In the genomic region with DNA sequence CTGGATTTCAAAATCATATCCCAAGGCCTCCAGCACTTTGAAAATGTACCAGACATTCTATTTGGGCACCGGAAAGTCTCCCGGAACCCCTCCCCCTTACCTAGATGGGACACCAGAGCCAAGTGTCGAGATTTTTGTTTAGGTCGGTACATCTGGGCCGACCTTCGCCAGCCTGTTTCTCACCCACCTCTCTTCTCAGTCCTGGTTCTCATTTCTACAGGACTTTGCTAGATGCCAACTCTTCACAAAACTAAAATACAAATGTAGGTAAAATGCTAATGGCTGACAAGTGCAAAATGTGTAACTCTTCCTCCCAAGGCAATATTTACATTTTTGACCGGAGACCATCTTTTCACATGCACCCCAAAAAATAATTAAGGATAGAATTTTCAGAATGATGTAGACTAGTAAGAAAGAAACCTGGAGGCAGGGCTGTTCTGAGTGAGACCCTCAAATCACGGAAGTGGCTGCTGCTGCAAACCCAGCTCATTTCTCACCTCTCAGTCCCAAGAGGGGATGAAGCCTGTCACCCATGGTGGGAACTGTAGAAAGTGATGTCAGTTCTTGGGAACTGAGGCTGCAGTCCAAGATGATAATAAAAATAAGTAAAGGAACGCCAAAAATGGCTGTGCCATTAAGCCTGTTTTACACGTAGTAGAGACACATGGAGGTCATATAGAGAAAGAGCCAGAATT, we compare ENCODE assay signal across 10 cellular contexts. TPM values are rescaled to one million over a fixed set of nuclear protein-coding genes. Genes with fewer than 3 reads are reported as not detected.
DNase-seq lines count a peak whose midpoint lies in the region; FAIRE-seq and TF ChIP-seq lines count a peak whose summit lies in the region.
"Not testable (repeated sequence)": the region's sequence is repeated elsewhere in the genome, so short reads cannot be mapped to it uniquely, and the experiment has no call there.
"Had no signal": no experiment of that assay in that cellular context is flagged by ENCODE, and none has a peak within 500 bp of the region (broad histone marks: within the 10 kb centered on the region; RNA-seq: fewer than 3 reads in every experiment).

No MANE protein-coding gene starts in this region.

- not testable (repeated sequence) for H3K79me2 ChIP-seq in DOHH2 (ENCODE audit: control insufficient read depth, low read length); GM23248 (ENCODE audit: insufficient read depth); MM.1S (ENCODE audit: low read length); keratinocyte (ENCODE audit: control insufficient read depth, insufficient read depth, low read length)

- not testable (repeated sequence) for FAIRE-seq in keratinocyte (lab: Jason Lieb, UNC)

- H3K27me3 ChIP-seq in DOHH2 (ENCODE audit: control insufficient read depth, low read length); GM23248 (replicated peaks; ENCODE audit: insufficient read depth); MM.1S (replicated peaks; ENCODE audit: insufficient read depth, low read length); keratinocyte (ENCODE audit: control insufficient read depth, extremely low read depth, insufficient read depth, low read length); neutrophil; thyroid gland: not testable (repeated sequence)

- peak overlapping the region; percentile 95 for H3K4me2 ChIP-seq in DOHH2 (ENCODE audit: low read length)
- H3K4me2 ChIP-seq in GM23248 (ENCODE audit: unreplicated experiment): peak overlapping the region; percentile 73
- H3K4me2 ChIP-seq in MM.1S (ENCODE audit: low read depth, low read length): peak overlapping the region; percentile 57; the same call in 1 of the 2 replicates
- peak overlapping the region; percentile 79 for H3K4me2 ChIP-seq in keratinocyte (ENCODE audit: control insufficient read depth, extremely low read depth, insufficient read depth, low read depth, low read length)

- not testable (repeated sequence) for H3K9me1 ChIP-seq in keratinocyte (ENCODE audit: control insufficient read depth, extremely low read depth, insufficient read depth, low read length)

- H3K27ac Mint-ChIP-seq in activated T-cell treated with anti-CD3 and anti-CD28 coated beads, Interleukin-2, amount 50 U/mL, for 24 hours: peak overlapping the region; percentile 90
- peak overlapping the region; percentile 97 for H3K27ac Mint-ChIP-seq in dendritic cell treated with granulocyte-macrophage colony-stimulating factor and Interleukin-4, amounts not matched to agents 40 ng/mL and 50 ng/mL, for 4 days

- WGBS in GM23248 (ENCODE audit: low coverage in 1 of 2, low lambda C conversion rate in 2 of 2, missing lambda C conversion rate in 2 of 2), 2 experiments: 33 to 39% methylated on average over 10 of the region's 10 CpGs
- WGBS in thyroid gland, 2 donors: 42 to 51% methylated on average over 10 of the region's 10 CpGs

- not testable (repeated sequence) for H4K20me1 ChIP-seq in DOHH2 (ENCODE audit: control insufficient read depth, insufficient read depth, low read depth, low read length); GM23248 (ENCODE audit: insufficient read depth); MM.1S (ENCODE audit: insufficient read depth, low read length); keratinocyte (ENCODE audit: control insufficient read depth, extremely low read depth, insufficient read depth, low read length)

- H3K4me1 ChIP-seq in DOHH2 (ENCODE audit: control insufficient read depth, low read length); MM.1S (ENCODE audit: low read length); keratinocyte (ENCODE audit: control insufficient read depth, extremely low read depth, insufficient read depth, low read length); thyroid gland: not testable (repeated sequence)
- H3K4me1 ChIP-seq in GM23248 (ENCODE audit: insufficient read depth) (peaks cover 17% of the 10 kb centered on the region), neutrophil (ENCODE audit: control insufficient read depth in 1 of 2, insufficient read depth in 1 of 2, low read depth in 1 of 2, low read length in 1 of 2) (peaks cover 36 to 43% of the 10 kb centered on the region in 2 experiments)

- H3K36me3 ChIP-seq in DOHH2 (ENCODE audit: control insufficient read depth, low read length); GM23248 (ENCODE audit: low read depth); MM.1S (replicated peaks; ENCODE audit: insufficient read depth, low read length); keratinocyte (ENCODE audit: control insufficient read depth in 2 of 2, extremely low read depth in 1 of 2, insufficient read depth in 2 of 2, low read length in 2 of 2); neutrophil; thyroid gland: not testable (repeated sequence)

- peak overlapping the region; percentile 84 for H2AFZ ChIP-seq in GM23248
- not testable (repeated sequence) for H2AFZ ChIP-seq in MM.1S (ENCODE audit: low read length); keratinocyte (ENCODE audit: control insufficient read depth, low read length)

- H3K9me2 ChIP-seq in DOHH2 (replicated peaks; ENCODE audit: control insufficient read depth, low read length); GM23248 (ENCODE audit: insufficient read depth); MM.1S (replicated peaks; ENCODE audit: insufficient read depth, low read length): not testable (repeated sequence)

- H3K9me3 Mint-ChIP-seq in activated T-cell treated with anti-CD3 and anti-CD28 coated beads, Interleukin-2, amount 50 U/mL, for 24 hours; dendritic cell treated with granulocyte-macrophage colony-stimulating factor and Interleukin-4, amounts not matched to agents 40 ng/mL and 50 ng/mL, for 4 days: not testable (repeated sequence)

- H3K9ac ChIP-seq in GM23248: peak overlapping the region; percentile 65
- peak overlapping the region; percentile 44; the same call in 1 of the 2 replicates for H3K9ac ChIP-seq in MM.1S (ENCODE audit: low read length)
- peak overlapping the region; percentile 71 for H3K9ac ChIP-seq in keratinocyte (ENCODE audit: control insufficient read depth, extremely low read depth, insufficient read depth, low read length)

- H3K9me3 ChIP-seq in DOHH2 (ENCODE audit: control insufficient read depth, insufficient read depth, low read length): peaks cover 10% of the 10 kb centered on the region; the same call in 1 of the 2 replicates
- H3K9me3 ChIP-seq in GM23248 (ENCODE audit: low read depth); MM.1S (replicated peaks; ENCODE audit: insufficient read depth, low read length); keratinocyte (ENCODE audit: control insufficient read depth, low read depth, low read length); neutrophil; thyroid gland: not testable (repeated sequence)

- intact Hi-C loops in dendritic cell treated with granulocyte-macrophage colony-stimulating factor and Interleukin-4, amounts not matched to agents 40 ng/mL and 50 ng/mL, for 4 days (cut with micrococcal nuclease): loop anchor here (1.0 to 5.0 kb wide), 2 partner anchors 23 to 50 kb away; a partner anchor contains a TSS
- intact Hi-C loops in thyroid gland (cut with DNase I): not testable (repeated sequence)

- H3K27me3 Mint-ChIP-seq in activated T-cell treated with anti-CD3 and anti-CD28 coated beads, Interleukin-2, amount 50 U/mL, for 24 hours; dendritic cell treated with granulocyte-macrophage colony-stimulating factor and Interleukin-4, amounts not matched to agents 40 ng/mL and 50 ng/mL, for 4 days: not testable (repeated sequence)

- dilution Hi-C loops in keratinocyte (cut with MboI; ENCODE audit: extremely low pct_ligation_motif_present, low sequenced_read_pairs): not testable (repeated sequence)

- H3K27ac ChIP-seq in DOHH2 (ENCODE audit: low read depth, low read length); GM23248; neutrophil: not testable (repeated sequence)
- H3K27ac ChIP-seq in MM.1S (ENCODE audit: low read length): peak overlapping the region; percentile 35; the same call in 1 of the 2 replicates
- H3K27ac ChIP-seq in keratinocyte (ENCODE audit: control insufficient read depth, insufficient read depth, low read length): peak overlapping the region; percentile 43
- H3K27ac ChIP-seq in thyroid gland: peak overlapping the region in 2 of 3 donors; percentile 88 to 90

- H3K4me3 ChIP-seq in DOHH2 (ENCODE audit: low read length) (peak overlapping the region; percentile 87), GM23248 (peak overlapping the region; percentile 73), MM.1S (ENCODE audit: low read length) (peak overlapping the region; percentile 57; the same call in 1 of the 2 replicates), keratinocyte (ENCODE audit: control insufficient read depth in 2 of 3, extremely low read depth in 1 of 3, insufficient read depth in 2 of 3, low read depth in 1 of 3, low read length in 3 of 3) (peak overlapping the region; percentile 49 to 75 (median 60)), neutrophil (ENCODE audit: low read depth in 1 of 2, low read length in 1 of 2) (peak overlapping the region; percentile 60 to 70), thyroid gland (replicated peaks in 1 of 3) (peak overlapping the region in 2 of 3 donors; percentile 10 to 42)

- in situ Hi-C loops in GM23248 (cut with MboI): not testable (repeated sequence)

- peaks cover 13% of the 10 kb centered on the region for H3K4me1 Mint-ChIP-seq in activated T-cell treated with anti-CD3 and anti-CD28 coated beads, Interleukin-2, amount 50 U/mL, for 24 hours (ENCODE audit: low read depth)
- H3K4me1 Mint-ChIP-seq in dendritic cell treated with granulocyte-macrophage colony-stimulating factor and Interleukin-4, amounts not matched to agents 40 ng/mL and 50 ng/mL, for 4 days (ENCODE audit: low read depth): peaks cover 65% of the 10 kb centered on the region

- not testable (repeated sequence) for TF ChIP-seq POLR2A in thyroid gland (IDR thresholded peaks at IDR 0.05)

- not testable (repeated sequence) for DNase-seq in GM23248; MM.1S; activated T-cell treated with anti-CD3 and anti-CD28 coated beads, Interleukin-2, amount 50 U/mL, for 24 hours; keratinocyte (ENCODE audit: low read depth, low spot score); thyroid gland

- H3F3A ChIP-seq in DOHH2 (ENCODE audit: control insufficient read depth, insufficient read depth); MM.1S (ENCODE audit: insufficient read depth, low read length): not testable (repeated sequence)
- H3F3A ChIP-seq in GM23248 (ENCODE audit: insufficient read depth): peaks cover 19% of the 10 kb centered on the region; the same call in 1 of the 2 replicates

- not testable (repeated sequence) for TF ChIP-seq CTCF in DOHH2 (IDR thresholded peaks at IDR 0.05; ENCODE audit: low read depth, low read length, poor library complexity, severe bottlenecking); MM.1S (IDR thresholded peaks at IDR 0.05; ENCODE audit: low read length); keratinocyte (optimal IDR thresholded peaks at IDR 0.05 in 1 of 3, IDR thresholded peaks at IDR 0.05 in 1 of 3, conservative IDR thresholded peaks at IDR 0.05 in 1 of 3; ENCODE audit: extremely low read depth in 1 of 3, insufficient read depth in 2 of 3, low read length in 3 of 3); neutrophil (IDR thresholded peaks at IDR 0.05)
- peak in 1 of 6 experiments; percentile 31 for TF ChIP-seq CTCF in thyroid gland (IDR thresholded peaks at IDR 0.05)

- H3K4me3 Mint-ChIP-seq in activated T-cell treated with anti-CD3 and anti-CD28 coated beads, Interleukin-2, amount 50 U/mL, for 24 hours: peak overlapping the region; percentile 86
- peak overlapping the region; percentile 90 for H3K4me3 Mint-ChIP-seq in dendritic cell treated with granulocyte-macrophage colony-stimulating factor and Interleukin-4, amounts not matched to agents 40 ng/mL and 50 ng/mL, for 4 days

- not testable (repeated sequence) for H3K36me3 Mint-ChIP-seq in activated T-cell treated with anti-CD3 and anti-CD28 coated beads, Interleukin-2, amount 50 U/mL, for 24 hours (ENCODE audit: low read depth); dendritic cell treated with granulocyte-macrophage colony-stimulating factor and Interleukin-4, amounts not matched to agents 40 ng/mL and 50 ng/mL, for 4 days (ENCODE audit: low read depth)

RNA-seq across cellular contexts. Expression of a gene that starts 14.7 kb away (rescaled TPM):
- under 0.01 TPM in 1 of 2 replicates, not detected in the other for total RNA-seq in GM23248 (2014; rRNA removed; shearing (Covaris generic))
- not detected in 2 replicates for polyA plus RNA-seq in GM23248 (2016; fragmentation: Nextera tagmentation; extraction: Ambion mirVana)
- 0.02 to 0.76 TPM (median 0.12 TPM) in 3 replicates for polyA plus RNA-seq in keratinocyte
- 2.3 TPM for polyA plus RNA-seq in keratinocyte (2011; ENCODE audit: low read depth)
- polyA plus RNA-seq in keratinocyte (2011; cell fraction: cytosol; rRNA removed): 0.02 and 0.06 TPM in 2 replicates
- 0.70 and 0.96 TPM in 2 replicates for polyA plus RNA-seq in keratinocyte (2011; cell fraction: nucleus; rRNA removed)
- polyA plus RNA-seq in keratinocyte (2012; ENCODE audit: low replicate concordance): 0.03 and 2.9 TPM in 2 replicates
- polyA minus RNA-seq in keratinocyte: 0.63 TPM in 1 of 3 replicates, not detected in the others
- polyA minus RNA-seq in keratinocyte (2011; cell fraction: cytosol; rRNA and poly(A)+ RNA removed): not detected
- polyA minus RNA-seq in keratinocyte (2011; cell fraction: nucleus; rRNA and poly(A)+ RNA removed): 0.11 and 0.31 TPM in 2 replicates
- 1 to 10 TPM in 2 of 4 donors, under 1 TPM in 2; 0.63 to 1.3 (median 0.99) TPM for total RNA-seq in thyroid gland

RNA-seq across cellular contexts. Expression of a gene that starts 34.3 kb away (rescaled TPM):
- total RNA-seq in GM23248 (2014; rRNA removed; shearing (Covaris generic)): not detected in 2 replicates
- polyA plus RNA-seq in GM23248 (2016; fragmentation: Nextera tagmentation; extraction: Ambion mirVana): not detected in 2 replicates
- not detected in 3 replicates for polyA plus RNA-seq in keratinocyte
- not detected for polyA plus RNA-seq in keratinocyte (2011; ENCODE audit: low read depth)
- polyA plus RNA-seq in keratinocyte (2011; cell fraction: cytosol; rRNA removed): not detected in 2 replicates
- polyA plus RNA-seq in keratinocyte (2011; cell fraction: nucleus; rRNA removed): not detected in 2 replicates
- polyA plus RNA-seq in keratinocyte (2012; ENCODE audit: low replicate concordance): not detected in 2 replicates
- not detected in 3 replicates for polyA minus RNA-seq in keratinocyte
- polyA minus RNA-seq in keratinocyte (2011; cell fraction: cytosol; rRNA and poly(A)+ RNA removed): not detected
- not detected in 2 replicates for polyA minus RNA-seq in keratinocyte (2011; cell fraction: nucleus; rRNA and poly(A)+ RNA removed)
- total RNA-seq in thyroid gland: under 1 TPM in 1 of 4 donors, not detected in 3; 0.29 TPM
- total RNA-seq: esophagus mucosa, H4 had no signal

RNA-seq across cellular contexts. Expression of a gene that starts 48.4 kb away (rescaled TPM):
- total RNA-seq in GM23248 (2014; rRNA removed; shearing (Covaris generic)): 5.1 and 10.1 TPM in 2 replicates
- polyA plus RNA-seq in GM23248 (2016; fragmentation: Nextera tagmentation; extraction: Ambion mirVana) (16.8 and 19.2 TPM in 2 replicates), keratinocyte (16.3 to 22.8 TPM (median 18.1 TPM) in 3 replicates)
- 33.9 TPM for polyA plus RNA-seq in keratinocyte (2011; ENCODE audit: low read depth)
- polyA plus RNA-seq in keratinocyte (2011; cell fraction: cytosol; rRNA removed): 22.6 and 27.3 TPM in 2 replicates
- 15.5 and 21.7 TPM in 2 replicates for polyA plus RNA-seq in keratinocyte (2011; cell fraction: nucleus; rRNA removed)
- 23.2 and 29.3 TPM in 2 replicates for polyA plus RNA-seq in keratinocyte (2012; ENCODE audit: low replicate concordance)
- 13.3 to 25.3 TPM (median 15.5 TPM) in 3 replicates for polyA minus RNA-seq in keratinocyte
- polyA minus RNA-seq in keratinocyte (2011; cell fraction: cytosol; rRNA and poly(A)+ RNA removed): 33.8 TPM
- polyA minus RNA-seq in keratinocyte (2011; cell fraction: nucleus; rRNA and poly(A)+ RNA removed): 3.6 and 4.1 TPM in 2 replicates
- total RNA-seq in thyroid gland: 10 to 100 TPM in 2 of 4 donors, 1 to 10 TPM in 2; 4.7 to 27.1 (median 12.6) TPM

RNA-seq across cellular contexts. Expression of a gene that starts 57.0 kb away (rescaled TPM):
- 70.3 and 84.3 TPM in 2 replicates for total RNA-seq in GM23248 (2014; rRNA removed; shearing (Covaris generic))
- polyA plus RNA-seq in GM23248 (2016; fragmentation: Nextera tagmentation; extraction: Ambion mirVana): 148 and 153 TPM in 2 replicates
- 16.6 to 22.9 TPM (median 19.1 TPM) in 3 replicates for polyA plus RNA-seq in keratinocyte
- 98.8 TPM for polyA plus RNA-seq in keratinocyte (2011; ENCODE audit: low read depth)
- polyA plus RNA-seq in keratinocyte (2011; cell fraction: cytosol; rRNA removed): 9.0 and 15.3 TPM in 2 replicates
- 21.3 and 25.2 TPM in 2 replicates for polyA plus RNA-seq in keratinocyte (2011; cell fraction: nucleus; rRNA removed)
- 19.1 and 100 TPM in 2 replicates for polyA plus RNA-seq in keratinocyte (2012; ENCODE audit: low replicate concordance)
- 22.9 to 34.5 TPM (median 28.1 TPM) in 3 replicates for polyA minus RNA-seq in keratinocyte
- polyA minus RNA-seq in keratinocyte (2011; cell fraction: cytosol; rRNA and poly(A)+ RNA removed): 29.0 TPM
- polyA minus RNA-seq in keratinocyte (2011; cell fraction: nucleus; rRNA and poly(A)+ RNA removed): 15.1 and 19.9 TPM in 2 replicates
- total RNA-seq in thyroid gland: 10 to 100 TPM; 29.8 to 47.4 (median 39.3) TPM

Comparison
In these comparisons a context has a peak if more than half of its experiments do, and no peak if none do; other contexts are left out.
1. H3K4me3 ChIP-seq: peak in every context shown above with its lines; median percentile 87 in DOHH2; 73 in GM23248; 65 in neutrophil; 60 in keratinocyte; 57 in MM.1S; 26 in thyroid gland.